Comparison of ENCODE assay signal across 8 cellular contexts in genomic region chr11:12694182-12694531, GRCh38.
DNase-seq lines count a peak whose midpoint lies in the region; ATAC-seq lines count a peak whose summit lies in the region.

No MANE protein-coding gene starts in this region.

- H3K27ac ChIP-seq in ACC112 (ENCODE audit: low read depth, low read length): peak overlapping the region; percentile 98
- peak overlapping the region; percentile 77 for H3K27ac ChIP-seq in muscle layer of colon (ENCODE audit: low read depth, low read length)

- peak; percentile 50 for DNase-seq in NCI-H2196 (lab: John Stamatoyannopoulos, UW; ENCODE audit: unreplicated experiment)

- H3K4me1 ChIP-seq in ACC112 (ENCODE audit: control insufficient read depth, insufficient read depth, low read length, unreplicated experiment): peaks cover 72% of the 10 kb centered on the region
- H3K4me1 ChIP-seq in endocrine pancreas (ENCODE audit: control insufficient read depth, insufficient read depth, low read length): peaks cover 39% of the 10 kb centered on the region
- H3K4me1 ChIP-seq in muscle layer of colon (ENCODE audit: insufficient read depth, low read length): peaks cover 57% of the 10 kb centered on the region

- H3K4me3 ChIP-seq in ACC112 (ENCODE audit: low read depth, low read length): peak overlapping the region; percentile 65
- H3K4me3 ChIP-seq in endocrine pancreas (ENCODE audit: control insufficient read depth, insufficient read depth, low read length): peak overlapping the region; percentile 36
- peak overlapping the region in 1 of 2 donors; percentile 36 for H3K4me3 ChIP-seq in muscle layer of colon (ENCODE audit: low read depth in 1 of 2, low read length in 2 of 2)

- ATAC-seq in GM21515 (IDR thresholded peaks at IDR 0.05; ENCODE audit: unreplicated experiment) (no peak), HG02884 (IDR thresholded peaks at IDR 0.05; ENCODE audit: unreplicated experiment) (no peak), GM18868 (IDR thresholded peaks at IDR 0.05; ENCODE audit: unreplicated experiment) (no peak), HG03280 (IDR thresholded peaks at IDR 0.05; ENCODE audit: unreplicated experiment) (no peak)

- no peaks in the 10 kb centered on the region for H3K9me3 ChIP-seq in endocrine pancreas (ENCODE audit: control insufficient read depth, low read length)
- H3K9me3 ChIP-seq in muscle layer of colon (ENCODE audit: low read length): no peaks in the 10 kb centered on the region

- peaks cover 85% of the 10 kb centered on the region for H3K79me2 ChIP-seq in ACC112 (ENCODE audit: control insufficient read depth, insufficient read depth, low read length, unreplicated experiment)

- H3K9ac ChIP-seq in endocrine pancreas (ENCODE audit: control insufficient read depth, insufficient read depth, low read length) (peak overlapping the region; percentile 65), muscle layer of colon (ENCODE audit: low read length) (peak overlapping the region; percentile 30)

- H3K27me3 ChIP-seq in ACC112 (ENCODE audit: insufficient read depth, low read length) (no peaks in the 10 kb centered on the region), endocrine pancreas (ENCODE audit: control insufficient read depth, insufficient read depth, low read length) (no peaks in the 10 kb centered on the region), muscle layer of colon (ENCODE audit: control insufficient read depth in 1 of 2, insufficient read depth in 2 of 2, low read length in 2 of 2) (no peaks in the 10 kb centered on the region)

- H3K36me3 ChIP-seq in ACC112 (ENCODE audit: insufficient read depth, low read length): no peaks in the 10 kb centered on the region
- no peaks in the 10 kb centered on the region for H3K36me3 ChIP-seq in endocrine pancreas (ENCODE audit: control insufficient read depth, insufficient read depth, low read length)
- no peaks in the 10 kb centered on the region for H3K36me3 ChIP-seq in muscle layer of colon (ENCODE audit: insufficient read depth, low read length)

- H2AFZ ChIP-seq in ACC112 (ENCODE audit: low read length, unreplicated experiment): no peak overlapping the region
